In genomic region chr11:108135845-108136599, GRCh38 we compare ENCODE assay signal across 8 cellular contexts. TPM values are rescaled to one million over a fixed set of nuclear protein-coding genes. Genes with fewer than 3 reads are reported as not detected.
DNase-seq lines count a peak whose midpoint lies in the region; ATAC-seq and TF ChIP-seq lines count a peak whose summit lies in the region.

No MANE protein-coding gene starts in this region.

- peaks cover 82% of the 10 kb centered on the region for H3K36me3 Mint-ChIP-seq in MCF 10A (ENCODE audit: insufficient read depth, unreplicated experiment)
- peaks cover 39% of the 10 kb centered on the region for H3K36me3 Mint-ChIP-seq in central memory CD8-positive, alpha-beta T cell (ENCODE audit: insufficient read depth)

- no TSS peak for BruUV-seq in MCF 10A (replicated peaks; lab: Mats Ljungman, UMichigan)

- no peak for ATAC-seq in central memory CD8-positive, alpha-beta T cell (replicated peaks; ENCODE audit: extremely low read depth, poor library complexity, severe bottlenecking)
- no peak for ATAC-seq in HG02571 (IDR thresholded peaks at IDR 0.05; ENCODE audit: unreplicated experiment)

- TF ChIP-seq POLR2A in breast epithelium (IDR thresholded peaks at IDR 0.05), result no peak
- TF ChIP-seq POLR2A in NB4 (IDR thresholded peaks at IDR 0.05; ENCODE audit: extremely low read depth, insufficient read length), result no peak
- no peak for TF ChIP-seq POLR2A in thyroid gland (IDR thresholded peaks at IDR 0.05)

- no peaks in the 10 kb centered on the region for H3K4me1 Mint-ChIP-seq in MCF 10A (ENCODE audit: insufficient read depth, unreplicated experiment)
- H3K4me1 Mint-ChIP-seq in central memory CD8-positive, alpha-beta T cell, result peaks cover 5% of the 10 kb centered on the region

- intact Hi-C loops in MCF 10A (cut with micrococcal nuclease) (no loop called here), breast epithelium (cut with DNase I; ENCODE audit: low total_unique reads) (no loop called here), thyroid gland (cut with DNase I) (no loop called here)

- H3K9me3 ChIP-seq in breast epithelium, result no peaks in the 10 kb centered on the region
- H3K9me3 ChIP-seq in thyroid gland, result no peaks in the 10 kb centered on the region

- no peaks in the 10 kb centered on the region for H3K4me1 ChIP-seq in breast epithelium
- peaks cover 6 to 9% of the 10 kb centered on the region in 2 donors for H3K4me1 ChIP-seq in thyroid gland

- no peaks in the 10 kb centered on the region for H3K36me3 ChIP-seq in breast epithelium
- peaks cover 8 to 25% of the 10 kb centered on the region in 2 donors for H3K36me3 ChIP-seq in thyroid gland

- H3K4me3 Mint-ChIP-seq in MCF 10A (ENCODE audit: unreplicated experiment), result no peak overlapping the region
- no peak overlapping the region for H3K4me3 Mint-ChIP-seq in central memory CD8-positive, alpha-beta T cell

- H3K9me3 Mint-ChIP-seq in MCF 10A (ENCODE audit: unreplicated experiment), result no peaks in the 10 kb centered on the region
- no peaks in the 10 kb centered on the region for H3K9me3 Mint-ChIP-seq in central memory CD8-positive, alpha-beta T cell

- DNase-seq in MCF 10A (ENCODE audit: unreplicated experiment) (peak; percentile 17), breast epithelium (ENCODE audit: low spot score in 2 of 2) (no peak), NB4 (ENCODE audit: low read depth) (peak; percentile 29), thyroid gland (no peak), NCI-H2029 treated with DMSO at 0.1 percent for 48 hours (lab: John Stamatoyannopoulos, UW) (no peak)
- DNase-seq in central memory CD8-positive, alpha-beta T cell (ENCODE audit: low spot score in 2 of 2), result no peak
- no peak for DNase-seq in stimulated activated CD8-positive, alpha-beta memory T cell treated with anti-CD3 and anti-CD28 coated beads, Interleukin-4, amount 100 ng/mL, for 48 hours

- WGBS in thyroid gland, 2 donors, result 80 to 81% methylated on average over 2 of the region's 2 CpGs

- peak; percentile 11 for TF ChIP-seq CTCF in MCF 10A (IDR thresholded peaks at IDR 0.05; ENCODE audit: unreplicated experiment)
- TF ChIP-seq CTCF in breast epithelium (IDR thresholded peaks at IDR 0.05), result no peak
- TF ChIP-seq CTCF in NB4 (IDR thresholded peaks at IDR 0.05; ENCODE audit: low read depth, low read length), result peak; percentile 11
- TF ChIP-seq CTCF in thyroid gland (IDR thresholded peaks at IDR 0.05), result peak in 3 of 6 experiments; percentile 26 to 36 (median 30)

- H3K27me3 ChIP-seq in breast epithelium, result no peaks in the 10 kb centered on the region
- no peaks in the 10 kb centered on the region for H3K27me3 ChIP-seq in thyroid gland

- POLR2A ChIA-PET in MCF 10A (lab: Yijun Ruan, JAX), result interaction anchor here (0.6 to 0.7 kb wide), 2 partner anchors 36 to 525 kb away, joined by 3 read pairs; no protein-coding TSS in a partner anchor

- H3K4me3 ChIP-seq in breast epithelium, result no peak overlapping the region
- H3K4me3 ChIP-seq in NB4 (ENCODE audit: low read depth, low read length), result no peak overlapping the region
- no peak overlapping the region for H3K4me3 ChIP-seq in thyroid gland (replicated peaks in 1 of 3)

- no peak overlapping the region for H3K27ac Mint-ChIP-seq in MCF 10A (ENCODE audit: low read depth, unreplicated experiment)
- H3K27ac Mint-ChIP-seq in central memory CD8-positive, alpha-beta T cell (ENCODE audit: low read depth), result peak overlapping the region; percentile 13

- CTCF ChIA-PET in MCF 10A (lab: Yijun Ruan, JAX), result interaction anchor here (0.6 kb wide), 1 partner anchor 131 kb away, joined by 3 read pairs; no protein-coding TSS in a partner anchor

- no peaks in the 10 kb centered on the region for H3K27me3 Mint-ChIP-seq in MCF 10A (ENCODE audit: insufficient read depth, unreplicated experiment)
- H3K27me3 Mint-ChIP-seq in central memory CD8-positive, alpha-beta T cell, result no peaks in the 10 kb centered on the region

- H3K27ac ChIP-seq in breast epithelium (no peak overlapping the region), thyroid gland (peak overlapping the region in 2 of 3 donors; percentile 27 to 41)

RNA-seq across cellular contexts. Expression of gene ACAT1, which starts 14.7 kb away (rescaled TPM):
- total RNA-seq in MCF 10A (2022), result 75.5 and 86.8 TPM in 2 replicates
- total RNA-seq in breast epithelium, result 100 to 1,000 TPM in 1 of 3 donors, 10 to 100 TPM in 2; 71.4 to 197 (median 77.7) TPM
- total RNA-seq in thyroid gland, result 100 to 1,000 TPM in 2 of 4 donors, 10 to 100 TPM in 2; 69.9 to 399 (median 144) TPM

Comparison
In these comparisons a context has a peak if more than half of its experiments do, and no peak if none do; other contexts are left out.
1. DNase-seq: peak in MCF 10A (single experiment) and NB4 (single experiment); none in breast epithelium (0 of 2), central memory CD8-positive, alpha-beta T cell (0 of 2), thyroid gland (0 of 2), NCI-H2029 treated with DMSO at 0.1 percent for 48 hours (single experiment) and stimulated activated CD8-positive, alpha-beta memory T cell treated with anti-CD3 and anti-CD28 coated beads, Interleukin-4, amount 100 ng/mL, for 48 hours (single experiment).
2. CTCF ChIP-seq: peak in MCF 10A (single experiment) and NB4 (single experiment); none in breast epithelium (0 of 3).
3. H3K27ac ChIP-seq: peak in thyroid gland (2 of 3); none in breast epithelium (0 of 2).